Comparison of ENCODE assay signal across 22 cellular contexts in genomic region chrX:3299626-3300025, GRCh38. TPM values are rescaled to one million over a fixed set of nuclear protein-coding genes. Genes with fewer than 3 reads are reported as not detected.
"Had no signal": no experiment of that assay in that cellular context is flagged by ENCODE, and none has a peak within 500 bp of the region (broad histone marks: within the 10 kb centered on the region; RNA-seq: fewer than 3 reads in every experiment).

No MANE protein-coding gene starts in this region.

- ATAC-seq: activated T-cell treated with anti-CD3 and anti-CD28 coated beads, Interleukin-2, amount 50 U/mL, for 72 hours; body of pancreas; left lung; naive thymus-derived CD4-positive, alpha-beta T cell; sciatic nerve; stimulated activated memory B cell treated with anti-CD40 and anti-IgM and Interleukin-4, amounts not matched to agents 10 μg/mL and 1 μg/mL and 100 μg/mL, for 72 hours had no signal

- DNase-seq: activated CD4-positive, alpha-beta memory T cell treated with anti-CD3 and anti-CD28 coated beads, Interleukin-2, amount 10 ng/mL, durations not matched to agents 7 days and 5 days; activated CD4-positive, alpha-beta T cell treated with anti-CD3 and anti-CD28 coated beads, Interleukin-2, amount 10 ng/mL, durations not matched to agents 24 days and 14 days; activated effector memory CD4-positive, alpha-beta T cell treated with Interleukin-2 at 50 U/mL for 16 hours; activated naive CD4-positive, alpha-beta T cell treated with anti-CD3 and anti-CD28 coated beads for 36 hours; activated naive CD8-positive, alpha-beta T cell treated with anti-CD3 and anti-CD28 coated beads, Interleukin-2, amount 10 ng/mL, durations not matched to agents 7 days and 5 days; activated T-cell treated with anti-CD3 and anti-CD28 coated beads, Interleukin-2, amount 50 U/mL, for 72 hours; amygdala; body of pancreas; effector memory CD4-positive, alpha-beta T cell; foreskin melanocyte; left lung; naive thymus-derived CD4-positive, alpha-beta T cell; small intestine; testis; trophoblast cell; uterus had no signal

- H3K9me3 ChIP-seq: body of pancreas, left lung, testis, uterus had no signal

- H3K4me1 Mint-ChIP-seq: activated CD4-positive, alpha-beta memory T cell treated with anti-CD3 and anti-CD28 coated beads, Interleukin-2, amount 10 ng/mL, durations not matched to agents 7 days and 5 days; activated CD4-positive, alpha-beta T cell treated with anti-CD3 and anti-CD28 coated beads, Interleukin-2, amount 10 ng/mL, durations not matched to agents 24 days and 14 days; activated naive CD8-positive, alpha-beta T cell treated with anti-CD3 and anti-CD28 coated beads, Interleukin-2, amount 10 ng/mL, durations not matched to agents 7 days and 5 days; naive thymus-derived CD4-positive, alpha-beta T cell; neural progenitor cell; stimulated activated memory B cell treated with anti-CD40 and anti-IgM and Interleukin-4, amounts not matched to agents 10 μg/mL and 1 μg/mL and 100 μg/mL, for 72 hours had no signal

- H3K27ac Mint-ChIP-seq: activated CD4-positive, alpha-beta memory T cell treated with anti-CD3 and anti-CD28 coated beads, Interleukin-2, amount 10 ng/mL, durations not matched to agents 7 days and 5 days; activated CD4-positive, alpha-beta T cell treated with anti-CD3 and anti-CD28 coated beads, Interleukin-2, amount 10 ng/mL, durations not matched to agents 24 days and 14 days; activated naive CD4-positive, alpha-beta T cell treated with anti-CD3 and anti-CD28 coated beads for 36 hours; activated naive CD8-positive, alpha-beta T cell treated with anti-CD3 and anti-CD28 coated beads, Interleukin-2, amount 10 ng/mL, durations not matched to agents 7 days and 5 days; activated T-cell treated with anti-CD3 and anti-CD28 coated beads, Interleukin-2, amount 50 U/mL, for 72 hours; dendritic cell treated with granulocyte-macrophage colony-stimulating factor and Interleukin-4, amounts not matched to agents 40 ng/mL and 50 ng/mL, for 4 days; naive thymus-derived CD4-positive, alpha-beta T cell; neural progenitor cell; stimulated activated memory B cell treated with anti-CD40 and anti-IgM and Interleukin-4, amounts not matched to agents 10 μg/mL and 1 μg/mL and 100 μg/mL, for 72 hours had no signal

- H3K4me3 Mint-ChIP-seq: activated CD4-positive, alpha-beta memory T cell treated with anti-CD3 and anti-CD28 coated beads, Interleukin-2, amount 10 ng/mL, durations not matched to agents 7 days and 5 days; activated CD4-positive, alpha-beta T cell treated with anti-CD3 and anti-CD28 coated beads, Interleukin-2, amount 10 ng/mL, durations not matched to agents 24 days and 14 days; activated naive CD4-positive, alpha-beta T cell treated with anti-CD3 and anti-CD28 coated beads for 36 hours; activated naive CD8-positive, alpha-beta T cell treated with anti-CD3 and anti-CD28 coated beads, Interleukin-2, amount 10 ng/mL, durations not matched to agents 7 days and 5 days; activated T-cell treated with anti-CD3 and anti-CD28 coated beads, Interleukin-2, amount 50 U/mL, for 72 hours; dendritic cell treated with granulocyte-macrophage colony-stimulating factor and Interleukin-4, amounts not matched to agents 40 ng/mL and 50 ng/mL, for 4 days; naive thymus-derived CD4-positive, alpha-beta T cell; neural progenitor cell; stimulated activated memory B cell treated with anti-CD40 and anti-IgM and Interleukin-4, amounts not matched to agents 10 μg/mL and 1 μg/mL and 100 μg/mL, for 72 hours had no signal

- H3K9ac ChIP-seq: neural progenitor cell had no signal

- H3K27me3 Mint-ChIP-seq: activated CD4-positive, alpha-beta memory T cell treated with anti-CD3 and anti-CD28 coated beads, Interleukin-2, amount 10 ng/mL, durations not matched to agents 7 days and 5 days; activated CD4-positive, alpha-beta T cell treated with anti-CD3 and anti-CD28 coated beads, Interleukin-2, amount 10 ng/mL, durations not matched to agents 24 days and 14 days; activated naive CD8-positive, alpha-beta T cell treated with anti-CD3 and anti-CD28 coated beads, Interleukin-2, amount 10 ng/mL, durations not matched to agents 7 days and 5 days; dendritic cell treated with granulocyte-macrophage colony-stimulating factor and Interleukin-4, amounts not matched to agents 40 ng/mL and 50 ng/mL, for 4 days; naive thymus-derived CD4-positive, alpha-beta T cell; stimulated activated memory B cell treated with anti-CD40 and anti-IgM and Interleukin-4, amounts not matched to agents 10 μg/mL and 1 μg/mL and 100 μg/mL, for 72 hours had no signal

- H3K9me3 Mint-ChIP-seq: activated CD4-positive, alpha-beta memory T cell treated with anti-CD3 and anti-CD28 coated beads, Interleukin-2, amount 10 ng/mL, durations not matched to agents 7 days and 5 days; activated CD4-positive, alpha-beta T cell treated with anti-CD3 and anti-CD28 coated beads, Interleukin-2, amount 10 ng/mL, durations not matched to agents 24 days and 14 days; activated naive CD4-positive, alpha-beta T cell treated with anti-CD3 and anti-CD28 coated beads for 36 hours; activated naive CD8-positive, alpha-beta T cell treated with anti-CD3 and anti-CD28 coated beads, Interleukin-2, amount 10 ng/mL, durations not matched to agents 7 days and 5 days; dendritic cell treated with granulocyte-macrophage colony-stimulating factor and Interleukin-4, amounts not matched to agents 40 ng/mL and 50 ng/mL, for 4 days; neural progenitor cell; stimulated activated memory B cell treated with anti-CD40 and anti-IgM and Interleukin-4, amounts not matched to agents 10 μg/mL and 1 μg/mL and 100 μg/mL, for 72 hours had no signal

- H3K4me1 ChIP-seq: body of pancreas, left lung, neural progenitor cell, testis, uterus had no signal

- H3K27me3 ChIP-seq: body of pancreas, cardiac muscle cell, left lung, neural progenitor cell, testis, uterus had no signal

- H3K36me3 ChIP-seq: cardiac muscle cell, left lung, neural progenitor cell, uterus had no signal

- H3K4me3 ChIP-seq: body of pancreas, cardiac muscle cell, left lung, lung, neural progenitor cell, testis, uterus had no signal

RNA-seq across cellular contexts. Expression of gene MXRA5, which starts 46.8 kb away (rescaled TPM):
- polyA plus RNA-seq: naive thymus-derived CD4-positive, alpha-beta T cell had no signal
